ENCODE assay signal across 9 cellular contexts in the genomic region with DNA sequence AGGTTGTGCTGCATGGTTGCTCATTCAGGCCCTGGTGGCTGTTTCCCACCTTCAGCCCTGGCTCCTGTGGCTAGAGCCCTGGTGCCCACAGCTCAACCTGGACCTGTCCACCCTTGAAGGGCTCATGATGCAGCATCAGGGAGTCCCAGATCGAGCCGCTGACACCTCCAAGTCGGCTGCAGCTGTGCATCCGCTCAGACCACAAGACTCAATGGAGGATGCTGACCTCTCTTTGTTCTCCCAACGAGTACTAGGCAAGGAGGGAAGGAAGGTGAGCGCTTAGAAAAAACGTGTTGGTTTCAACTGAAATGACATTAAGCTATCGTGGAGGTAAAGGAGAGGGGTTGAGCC. TPM values are rescaled to one million over a fixed set of nuclear protein-coding genes. Genes with fewer than 3 reads are reported as not detected.
DNase-seq lines count a peak whose midpoint lies in the region; ATAC-seq and TF ChIP-seq lines count a peak whose summit lies in the region.
"Had no signal": no experiment of that assay in that cellular context is flagged by ENCODE, and none has a peak within 500 bp of the region (broad histone marks: within the 10 kb centered on the region; RNA-seq: fewer than 3 reads in every experiment).

No MANE protein-coding gene starts in this region.

- peaks cover 5% of the 10 kb centered on the region for H3K4me1 ChIP-seq in endodermal cell (ENCODE audit: control insufficient read depth, insufficient read depth, low read length)

- no peaks in the 10 kb centered on the region for H3K9me3 Mint-ChIP-seq in endodermal cell

- 54 to 59% methylated on average over 8 of the region's 8 CpGs for WGBS in endodermal cell (ENCODE audit: insufficient coverage in 1 of 2, insufficient read length in 1 of 2), 2 experiments

- H3K4me3 ChIP-seq in NB4 (ENCODE audit: low read depth, low read length) (peak overlapping the region; percentile 42), endodermal cell (ENCODE audit: low read length) (no peak overlapping the region)

- TF ChIP-seq CTCF in NB4 (IDR thresholded peaks at IDR 0.05; ENCODE audit: low read depth, low read length) (no peak), endodermal cell (conservative IDR thresholded peaks at IDR 0.05) (no peak), omental fat pad (IDR thresholded peaks at IDR 0.05) (no peak)

- H3K9ac ChIP-seq in endodermal cell (ENCODE audit: extremely low read depth, low read length, poor library complexity, severe bottlenecking): no peak overlapping the region

- DNase-seq in DMS53 treated with DMSO at 0.1 percent for 48 hours (lab: John Stamatoyannopoulos, UW; ENCODE audit: unreplicated experiment) (peak; percentile 82), NB4 (ENCODE audit: low read depth) (no peak), endodermal cell (no peak), omental fat pad (ENCODE audit: low spot score) (no peak), GM19238 (ENCODE audit: insufficient read length, low spot score) (no peak), dermis blood vessel endothelial cell (no peak), SK-N-DZ (ENCODE audit: low spot score) (no peak)

- H3K27me3 ChIP-seq in endodermal cell (ENCODE audit: control insufficient read depth, insufficient read depth, low read length, poor library complexity, severe bottlenecking): peaks cover 42% of the 10 kb centered on the region

- H3K36me3 ChIP-seq in endodermal cell (ENCODE audit: control insufficient read depth, insufficient read depth, low read length): no peaks in the 10 kb centered on the region

- H3K4me1 Mint-ChIP-seq in endodermal cell: peaks cover 43% of the 10 kb centered on the region

- H3K27me3 Mint-ChIP-seq in endodermal cell (ENCODE audit: insufficient read depth): peaks cover 54% of the 10 kb centered on the region

- H3K27ac ChIP-seq in endodermal cell (ENCODE audit: low read depth, low read length): peak overlapping the region; percentile 3

- peak overlapping the region; percentile 91 for H3K27ac Mint-ChIP-seq in endodermal cell

- H3K36me3 Mint-ChIP-seq in endodermal cell (ENCODE audit: low read depth): no peaks in the 10 kb centered on the region

- H3K9me3 ChIP-seq in endodermal cell (ENCODE audit: control insufficient read depth, low read length): no peaks in the 10 kb centered on the region

- H3K4me3 Mint-ChIP-seq in endodermal cell: peak overlapping the region; percentile 64

- TF ChIP-seq POLR2A in NB4 (IDR thresholded peaks at IDR 0.05; ENCODE audit: extremely low read depth, insufficient read length): no peak

- ATAC-seq in GM21619 (IDR thresholded peaks at IDR 0.05; ENCODE audit: unreplicated experiment) (peak; percentile 31), omental fat pad (ENCODE audit: low FRiP score) (peak; percentile 2)

RNA-seq across cellular contexts. Expression of a gene that starts 9.5 kb away (rescaled TPM):
- total RNA-seq in endodermal cell (under 1 TPM; 0.35 to 0.93 TPM), omental fat pad (under 1 TPM in 1 of 4 donors, not detected in 3; 0.84 TPM), dermis blood vessel endothelial cell (0.05 TPM in 1 of 2 replicates, not detected in the other)
- polyA plus RNA-seq in endodermal cell (2013, experiment 1 of 2): not detected
- 0.25 TPM for polyA plus RNA-seq in endodermal cell (2013, experiment 2 of 2)
- not detected in 2 replicates for polyA plus RNA-seq in SK-N-DZ (2014; cell fraction: cytosol; rRNA removed)
- polyA plus RNA-seq in SK-N-DZ (2014; cell fraction: nucleus; rRNA removed): not detected in 2 replicates
- total RNA-seq: SK-MEL-5 had no signal

RNA-seq across cellular contexts. Expression of a gene that starts 28.4 kb away (rescaled TPM):
- total RNA-seq in endodermal cell (10 to 100 TPM; 51.7 to 82.9 TPM), omental fat pad (10 to 100 TPM; 41.1 to 51.6 (median 47.2) TPM), dermis blood vessel endothelial cell (48.5 and 51.2 TPM in 2 replicates)
- 103 TPM for polyA plus RNA-seq in endodermal cell (2013, experiment 1 of 2)
- 91.7 TPM for polyA plus RNA-seq in endodermal cell (2013, experiment 2 of 2)
- 130 and 171 TPM in 2 replicates for polyA plus RNA-seq in SK-N-DZ (2014; cell fraction: cytosol; rRNA removed)
- 127 and 172 TPM in 2 replicates for polyA plus RNA-seq in SK-N-DZ (2014; cell fraction: nucleus; rRNA removed)

RNA-seq across cellular contexts. Expression of a gene that starts 40.2 kb away (rescaled TPM):
- 10 to 100 TPM in 1 of 2 donors, 1 to 10 TPM in 1; 9.7 to 11.4 TPM for total RNA-seq in endodermal cell
- 9.3 TPM for polyA plus RNA-seq in endodermal cell (2013, experiment 1 of 2)
- 10.1 TPM for polyA plus RNA-seq in endodermal cell (2013, experiment 2 of 2)
- 10 to 100 TPM; 11.7 to 16.8 (median 15.0) TPM for total RNA-seq in omental fat pad
- 9.7 and 12.6 TPM in 2 replicates for total RNA-seq in dermis blood vessel endothelial cell
- 34.1 and 42.6 TPM in 2 replicates for polyA plus RNA-seq in SK-N-DZ (2014; cell fraction: cytosol; rRNA removed)
- 47.1 and 53.0 TPM in 2 replicates for polyA plus RNA-seq in SK-N-DZ (2014; cell fraction: nucleus; rRNA removed)

RNA-seq across cellular contexts. Expression of a gene that starts 41.7 kb away (rescaled TPM):
- total RNA-seq in endodermal cell (100 to 1,000 TPM in 1 of 2 donors, 10 to 100 TPM in 1; 91.6 to 114 TPM), omental fat pad (100 to 1,000 TPM in 3 of 4 donors, 10 to 100 TPM in 1; 81.8 to 117 (median 113) TPM), dermis blood vessel endothelial cell (154 and 244 TPM in 2 replicates)
- 128 TPM for polyA plus RNA-seq in endodermal cell (2013, experiment 1 of 2)
- 120 TPM for polyA plus RNA-seq in endodermal cell (2013, experiment 2 of 2)
- 149 and 157 TPM in 2 replicates for polyA plus RNA-seq in SK-N-DZ (2014; cell fraction: cytosol; rRNA removed)
- 83.3 and 95.2 TPM in 2 replicates for polyA plus RNA-seq in SK-N-DZ (2014; cell fraction: nucleus; rRNA removed)

RNA-seq across cellular contexts. Expression of a gene that starts 42.2 kb away (rescaled TPM):
- total RNA-seq in endodermal cell (1 to 10 TPM; 2.8 to 8.3 TPM), omental fat pad (1 to 10 TPM in 2 of 4 donors, under 1 TPM in 1, not detected in 1; 0.44 to 1.6 (median 1.1) TPM), dermis blood vessel endothelial cell (0.23 and 0.34 TPM in 2 replicates)
- polyA plus RNA-seq in endodermal cell (2013, experiment 1 of 2): 9.2 TPM
- 9.9 TPM for polyA plus RNA-seq in endodermal cell (2013, experiment 2 of 2)
- polyA plus RNA-seq in SK-N-DZ (2014; cell fraction: cytosol; rRNA removed): 19.2 and 20.4 TPM in 2 replicates
- polyA plus RNA-seq in SK-N-DZ (2014; cell fraction: nucleus; rRNA removed): 90.7 and 104 TPM in 2 replicates
